In the genomic region with DNA sequence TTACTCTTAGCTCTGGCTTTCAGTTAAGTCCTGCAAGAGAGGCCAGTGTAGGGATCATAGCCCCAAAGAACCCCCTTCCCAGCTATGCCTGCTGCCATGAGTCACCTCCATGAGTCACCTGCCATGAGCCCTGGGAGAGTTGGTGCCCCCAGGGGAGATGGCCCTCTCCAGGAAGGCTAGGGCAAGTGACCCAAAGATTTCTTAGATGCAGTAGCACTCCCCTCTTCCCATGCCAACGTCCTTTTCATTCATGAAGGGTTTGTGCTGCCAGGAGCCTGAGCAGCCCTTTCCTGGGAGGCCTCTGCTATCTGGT, we compare ENCODE assay signal across 11 cellular contexts.
DNase-seq lines count a peak whose midpoint lies in the region; ATAC-seq and TF ChIP-seq lines count a peak whose summit lies in the region.
"Had no signal": no experiment of that assay in that cellular context is flagged by ENCODE, and none has a peak within 500 bp of the region (broad histone marks: within the 10 kb centered on the region; RNA-seq: fewer than 3 reads in every experiment).

No MANE protein-coding gene starts in this region.

- H3K9me3 Mint-ChIP-seq in activated naive CD4-positive, alpha-beta T cell treated with anti-CD3 and anti-CD28 coated beads for 36 hours: no peaks in the 10 kb centered on the region
- peaks cover 0 to 4% of the 10 kb centered on the region in 2 experiments; a peak in 3 of 5 replicates for H3K9me3 Mint-ChIP-seq in H9
- H3K9me3 Mint-ChIP-seq: mesothelial cell of epicardium had no signal

- H3K9me2 ChIP-seq in SK-N-SH: no peaks in the 10 kb centered on the region

- H3K79me2 ChIP-seq in SK-N-SH (ENCODE audit: insufficient read depth) (no peaks in the 10 kb centered on the region), H9 (ENCODE audit: insufficient read depth, low read length) (no peaks in the 10 kb centered on the region)

- peaks cover 23% of the 10 kb centered on the region for H3K4me1 Mint-ChIP-seq in activated naive CD4-positive, alpha-beta T cell treated with anti-CD3 and anti-CD28 coated beads for 36 hours (ENCODE audit: low read depth)
- H3K4me1 Mint-ChIP-seq in H9: peaks cover 18 to 25% of the 10 kb centered on the region in 2 experiments

- TF ChIP-seq CTCF in SK-N-SH (IDR thresholded peaks at IDR 0.05): peak; percentile 17; the same call in 1 of the 2 replicates
- no peak for TF ChIP-seq CTCF in fibroblast of villous mesenchyme (IDR thresholded peaks at IDR 0.05; ENCODE audit: insufficient read depth, low read depth, low read length)
- TF ChIP-seq CTCF in H9 (conservative IDR thresholded peaks at IDR 0.05): no peak

- no peak overlapping the region for H2BK120ac ChIP-seq in H9 (ENCODE audit: low read depth, low read length, poor library complexity, severe bottlenecking)

- CTCF ChIA-PET in activated naive CD4-positive, alpha-beta T cell treated with anti-CD3 and anti-CD28 coated beads for 36 hours (lab: Charles Lee): interaction anchor here (0.6 to 1.2 kb wide), 2 partner anchors 72 to 172 kb away, joined by 3 to 4 read pairs; no protein-coding TSS in a partner anchor
- CTCF ChIA-PET in SK-N-SH (lab: Yijun Ruan, JAX): interaction anchor here (1.6 kb wide), 1 partner anchor 328 kb away, joined by 3 read pairs; no protein-coding TSS in a partner anchor

- H3T11ph ChIP-seq in H9 (ENCODE audit: low read length): no peak overlapping the region

- H2AK5ac ChIP-seq in H9 (ENCODE audit: insufficient read length, low read length): no peak overlapping the region

- H3K4me3 Mint-ChIP-seq in activated naive CD4-positive, alpha-beta T cell treated with anti-CD3 and anti-CD28 coated beads for 36 hours: no peak overlapping the region
- no peak overlapping the region for H3K4me3 Mint-ChIP-seq in H9
- H3K4me3 Mint-ChIP-seq: mesothelial cell of epicardium had no signal

- no peak overlapping the region for H2BK12ac ChIP-seq in H9 (ENCODE audit: insufficient read length, low read depth, low read length)

- H3F3A ChIP-seq in SK-N-SH (replicated peaks; ENCODE audit: insufficient read depth): no peaks in the 10 kb centered on the region

- H3K36me3 ChIP-seq in SK-N-SH (replicated peaks in 1 of 2; ENCODE audit: control insufficient read depth in 1 of 2, insufficient read depth in 2 of 2, low read length in 1 of 2) (no peaks in the 10 kb centered on the region), subcutaneous abdominal adipose tissue (ENCODE audit: control insufficient read depth in 5 of 5, insufficient read depth in 5 of 5, low read length in 5 of 5) (no peaks in the 10 kb centered on the region)

- H3K27ac Mint-ChIP-seq in activated naive CD4-positive, alpha-beta T cell treated with anti-CD3 and anti-CD28 coated beads for 36 hours: no peak overlapping the region
- no peak overlapping the region; a peak in 1 of 7 replicates for H3K27ac Mint-ChIP-seq in H9
- H3K27ac Mint-ChIP-seq: mesothelial cell of epicardium had no signal

- no peak overlapping the region for H4K8ac ChIP-seq in H9 (replicated peaks; ENCODE audit: insufficient read length, low read depth, low read length)

- H3K27me3 ChIP-seq in SK-N-SH (ENCODE audit: insufficient read depth): no peaks in the 10 kb centered on the region
- no peaks in the 10 kb centered on the region for H3K27me3 ChIP-seq in subcutaneous abdominal adipose tissue (ENCODE audit: control insufficient read depth in 5 of 5, insufficient read depth in 4 of 5, low read length in 5 of 5)
- no peaks in the 10 kb centered on the region for H3K27me3 ChIP-seq in H9 (ENCODE audit: insufficient read depth, low read length)

- no peak overlapping the region for H4K91ac ChIP-seq in H9 (ENCODE audit: insufficient read length, low read depth, low read length)

- ATAC-seq in HG02852 (IDR thresholded peaks at IDR 0.05; ENCODE audit: unreplicated experiment): no peak

- peak in 1 of 2 experiments; percentile 27; a peak in 1 of 4 replicates for TF ChIP-seq EP300 in SK-N-SH (IDR thresholded peaks at IDR 0.05; ENCODE audit: borderline replicate concordance in 1 of 2, low read depth in 1 of 2, low read length in 1 of 2)

- H4K20me1 ChIP-seq in SK-N-SH (ENCODE audit: insufficient read depth): no peaks in the 10 kb centered on the region
- H4K20me1 ChIP-seq in H9 (ENCODE audit: control insufficient read depth, insufficient read depth, insufficient read length): no peaks in the 10 kb centered on the region

- no peaks in the 10 kb centered on the region for H3K79me1 ChIP-seq in H9 (ENCODE audit: insufficient read depth, low read depth, low read length, poor library complexity, severe bottlenecking)

- no peaks in the 10 kb centered on the region for H3K23me2 ChIP-seq in H9 (ENCODE audit: insufficient read length, low read depth, low read length, poor library complexity, severe bottlenecking)

- no peak overlapping the region for H2BK15ac ChIP-seq in H9 (ENCODE audit: low read depth, low read length)

- no peak overlapping the region for H3K18ac ChIP-seq in H9 (ENCODE audit: insufficient read length, low read depth, low read length)

- WGBS in SK-N-SH (ENCODE audit: low lambda C conversion rate): 0% methylated on average over 1 of the region's 1 CpG
- no CpG with 5 or more reads among the region's 1 CpG for WGBS in H9 (ENCODE audit: extremely low coverage, insufficient read length, low lambda C conversion rate)

- H3K4me2 ChIP-seq in SK-N-SH (0 out of 2 replicates have a peak overlapping the region, but pooled peaks have one; percentile 46), H9 (ENCODE audit: insufficient read depth, insufficient read length, low read length) (no peak overlapping the region)

- H3K27ac ChIP-seq in SK-N-SH (ENCODE audit: low read depth in 2 of 2, low read length in 1 of 2) (no peak overlapping the region; a peak in 1 of 4 replicates), subcutaneous abdominal adipose tissue (ENCODE audit: low read depth, low read length) (peak overlapping the region; percentile 86), H9 (ENCODE audit: insufficient read length, low read depth, low read length) (no peak overlapping the region)

- peaks cover 35% of the 10 kb centered on the region for H3K36me3 Mint-ChIP-seq in activated naive CD4-positive, alpha-beta T cell treated with anti-CD3 and anti-CD28 coated beads for 36 hours (ENCODE audit: low read depth)
- H3K36me3 Mint-ChIP-seq in H9 (ENCODE audit: insufficient read depth in 1 of 3, low read depth in 3 of 3): peaks cover 15 to 28% (median 19%) of the 10 kb centered on the region in 3 experiments
- H3K36me3 Mint-ChIP-seq: mesothelial cell of epicardium had no signal

- H4K5ac ChIP-seq in H9 (ENCODE audit: insufficient read length, low read depth, low read length): no peak overlapping the region

- no peak overlapping the region for H3K14ac ChIP-seq in H9 (ENCODE audit: insufficient read depth, low read length)

- POLR2A ChIA-PET in SK-N-SH (lab: Yijun Ruan, JAX): no interaction called here

- no peak overlapping the region for H3K4me3 ChIP-seq in SK-N-SH (ENCODE audit: low read depth in 2 of 2, low read length in 1 of 2)
- no peak overlapping the region for H3K4me3 ChIP-seq in fibroblast of villous mesenchyme (ENCODE audit: low read depth, low read length)
- no peak overlapping the region for H3K4me3 ChIP-seq in subcutaneous abdominal adipose tissue (ENCODE audit: low read depth in 1 of 5, low read length in 5 of 5)

- H3K56ac ChIP-seq in H9 (ENCODE audit: insufficient read length, low read depth, low read length): no peak overlapping the region

- intact Hi-C loops in activated naive CD4-positive, alpha-beta T cell treated with anti-CD3 and anti-CD28 coated beads for 36 hours (cut with micrococcal nuclease): no loop called here

- H2BK20ac ChIP-seq in H9 (ENCODE audit: low read depth, low read length, poor library complexity, severe bottlenecking): no peak overlapping the region

- H2AFZ ChIP-seq in SK-N-SH (ENCODE audit: low read depth): no peak overlapping the region
- H2AFZ ChIP-seq in H9 (ENCODE audit: low read length): no peak overlapping the region

- no peak overlapping the region for H3K23ac ChIP-seq in H9 (ENCODE audit: insufficient read length, low read depth, low read length)

- no peak overlapping the region for H2BK5ac ChIP-seq in H9 (ENCODE audit: insufficient read length, low read length)

- H3K4me1 ChIP-seq in SK-N-SH (ENCODE audit: control insufficient read depth in 1 of 2, insufficient read depth in 2 of 2, low read depth in 1 of 2, low read length in 1 of 2) (peaks cover 15 to 27% of the 10 kb centered on the region in 2 experiments), subcutaneous abdominal adipose tissue (ENCODE audit: control insufficient read depth in 5 of 5, insufficient read depth in 5 of 5, low read length in 5 of 5) (peaks cover 10 to 81% (median 63%) of the 10 kb centered on the region in 5 donors), H9 (ENCODE audit: insufficient read depth, low read length) (no peaks in the 10 kb centered on the region)

- H3K9ac ChIP-seq in SK-N-SH: no peak overlapping the region
- peak overlapping the region in 1 of 5 donors; percentile 63 for H3K9ac ChIP-seq in subcutaneous abdominal adipose tissue (ENCODE audit: low read length in 5 of 5)
- H3K9ac ChIP-seq in H9 (ENCODE audit: extremely low read depth, insufficient read length, low read length): no peak overlapping the region

- H3K9me3 ChIP-seq in SK-N-SH (no peaks in the 10 kb centered on the region), subcutaneous abdominal adipose tissue (ENCODE audit: control insufficient read depth in 5 of 5, low read length in 5 of 5) (no peaks in the 10 kb centered on the region), H9 (ENCODE audit: control insufficient read depth, low read depth, low read length) (no peaks in the 10 kb centered on the region)

- H3K4ac ChIP-seq in H9 (ENCODE audit: low read depth, low read length): no peak overlapping the region

- TF ChIP-seq RAD21 in SK-N-SH (IDR thresholded peaks at IDR 0.05; ENCODE audit: low read length): no peak

- DNase-seq in activated naive CD4-positive, alpha-beta T cell treated with anti-CD3 and anti-CD28 coated beads for 36 hours: peak; percentile 50
- no peak for DNase-seq in activated naive CD4-positive, alpha-beta T cell (lab: John Stamatoyannopoulos, UW)
- DNase-seq in SK-N-SH: no peak
- DNase-seq in fibroblast of villous mesenchyme (ENCODE audit: low read depth): peak; percentile 59
- no peak for DNase-seq in H9
- DNase-seq in CD1c-positive myeloid dendritic cell (ENCODE audit: extremely low spot score): no peak
- DNase-seq: activated CD4-positive, alpha-beta T cell treated with anti-CD3 and anti-CD28 coated beads, Interleukin-2, amount 50 U/mL, for 1 hour; NCI-H1417 treated with DMSO at 0.1 percent for 48 hours had no signal

- H3K27me3 Mint-ChIP-seq in activated naive CD4-positive, alpha-beta T cell treated with anti-CD3 and anti-CD28 coated beads for 36 hours (ENCODE audit: low read depth): no peaks in the 10 kb centered on the region
- no peaks in the 10 kb centered on the region for H3K27me3 Mint-ChIP-seq in H9 (ENCODE audit: low read depth)

TF ChIP-seq in SK-N-SH, 30 proteins besides CTCF, POLR2A, EP300 and RAD21 (continues in another document):
- TF ChIP-seq CHD2 (IDR thresholded peaks at IDR 0.05; ENCODE audit: low read length, partially characterized antibody) (no peak), JUND (IDR thresholded peaks at IDR 0.05) (peak; percentile 79)

Comparison
In these comparisons a context has a peak if more than half of its experiments do, and no peak if none do; other contexts are left out.
1. DNase-seq: peak in activated naive CD4-positive, alpha-beta T cell treated with anti-CD3 and anti-CD28 coated beads for 36 hours (single experiment) and fibroblast of villous mesenchyme (single experiment); none in activated naive CD4-positive, alpha-beta T cell (0 of 4), SK-N-SH (single experiment), H9 (single experiment) and CD1c-positive myeloid dendritic cell (single experiment).